Comparison of ENCODE assay signal across 9 cellular contexts in the genomic region with DNA sequence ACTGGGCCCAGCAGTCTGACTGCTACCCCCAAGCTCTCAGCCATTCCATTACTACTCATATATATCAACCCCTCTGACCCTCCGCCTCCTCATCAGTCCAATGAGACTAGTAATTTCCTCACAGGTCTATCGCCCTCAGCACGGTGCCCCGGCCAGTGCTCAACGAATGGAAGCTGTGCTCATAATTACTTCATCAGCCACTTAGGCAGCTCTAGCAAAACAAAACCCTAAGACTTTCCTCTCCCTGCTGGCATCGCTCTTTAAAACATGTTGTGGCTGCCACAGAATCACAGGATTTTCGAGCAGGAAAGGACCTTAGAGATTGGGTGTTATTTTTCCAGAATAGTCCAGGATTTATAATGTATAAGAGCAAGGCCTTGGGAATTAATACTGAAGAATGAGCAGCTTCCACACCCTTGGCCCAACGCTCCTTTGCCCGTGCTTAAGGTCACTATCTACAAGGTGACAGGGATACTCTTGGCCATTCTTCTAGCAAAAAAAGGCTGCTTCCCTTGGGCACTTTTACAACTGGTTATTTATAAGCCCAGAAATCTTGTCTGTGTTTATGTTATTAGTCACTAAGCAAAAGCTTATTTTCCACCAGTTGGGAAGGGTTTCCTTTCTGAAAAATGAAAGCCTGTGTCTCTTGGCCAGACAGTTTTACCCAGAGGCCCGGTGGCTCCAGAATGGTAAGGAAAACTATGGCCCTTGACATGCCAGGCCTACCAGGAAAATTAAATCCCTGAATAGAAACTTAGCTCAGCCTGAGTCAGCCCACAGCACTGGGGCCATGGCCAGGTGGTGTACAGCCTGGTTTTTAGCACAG. TPM values are rescaled to one million over a fixed set of nuclear protein-coding genes. Genes with fewer than 3 reads are reported as not detected.
DNase-seq lines count a peak whose midpoint lies in the region; ATAC-seq and TF ChIP-seq lines count a peak whose summit lies in the region.
"Had no signal": no experiment of that assay in that cellular context is flagged by ENCODE, and none has a peak within 500 bp of the region (broad histone marks: within the 10 kb centered on the region; RNA-seq: fewer than 3 reads in every experiment).

No MANE protein-coding gene starts in this region.

- CTCF ChIA-PET in Panc1 (lab: Charles Lee), result no interaction called here

- H3K36me3 ChIP-seq in Panc1 (ENCODE audit: control insufficient read depth, insufficient read depth, low read length) (no peaks in the 10 kb centered on the region), mesodermal cell (ENCODE audit: control insufficient read depth, insufficient read depth, low read length) (peaks cover 57% of the 10 kb centered on the region), upper lobe of right lung (no peaks in the 10 kb centered on the region)

- H3K27ac ChIP-seq in Panc1 (ENCODE audit: low read length) (peak overlapping the region; percentile 36), epithelial cell of prostate (peak overlapping the region; percentile 42), mesodermal cell (ENCODE audit: low read depth, low read length, severe bottlenecking) (peak overlapping the region; percentile 7), upper lobe of right lung (peak overlapping the region; percentile 68)

- in situ Hi-C loops in Panc1 (cut with HindIII; ENCODE audit: low pct_unique_long_range_greater_than_20kb, low sequenced_read_pairs), result no loop called here

- H3K4me1 ChIP-seq in Panc1 (ENCODE audit: control insufficient read depth, insufficient read depth, low read length) (peaks cover 26% of the 10 kb centered on the region), mesodermal cell (ENCODE audit: control insufficient read depth, insufficient read depth, low read length, poor library complexity, severe bottlenecking) (peaks cover 17% of the 10 kb centered on the region), upper lobe of right lung (peaks cover 29% of the 10 kb centered on the region)

- POLR2A ChIA-PET in Panc1 (lab: Charles Lee), result interaction anchor here (0.8 to 1.0 kb wide), 2 partner anchors 24 to 60 kb away, joined by 3 read pairs; no protein-coding TSS in a partner anchor

- BruUV-seq in Panc1 (replicated peaks; lab: Mats Ljungman, UMichigan), result no TSS peak

- intact Hi-C loops in Panc1 (cut with micrococcal nuclease; ENCODE audit: unreplicated experiment) (no loop called here), upper lobe of right lung (cut with DNase I) (no loop called here)

- TF ChIP-seq CTCF in Panc1 (IDR thresholded peaks at IDR 0.05) (no peak), upper lobe of right lung (IDR thresholded peaks at IDR 0.05) (no peak)

- H3K27me3 ChIP-seq in Panc1 (ENCODE audit: control insufficient read depth, insufficient read depth, low read length) (no peaks in the 10 kb centered on the region), upper lobe of right lung (no peaks in the 10 kb centered on the region)

- H3K4me3 ChIP-seq in Panc1 (ENCODE audit: low read depth in 2 of 2, low read length in 2 of 2) (no peak overlapping the region), mesodermal cell (ENCODE audit: extremely low read depth, insufficient read depth, low read length, poor library complexity, severe bottlenecking) (no peak overlapping the region), upper lobe of right lung (no peak overlapping the region)

- DNase-seq in Panc1 (ENCODE audit: low read depth, low spot score), result no peak
- no peak for DNase-seq in epithelial cell of prostate (ENCODE audit: low read depth, low spot score)
- no peak for DNase-seq in upper lobe of right lung
- DNase-seq in NCI-H2196 treated with DMSO at 0.1 percent for 48 hours (lab: John Stamatoyannopoulos, UW; ENCODE audit: unreplicated experiment), result no peak
- DNase-seq in activated naive CD4-positive, alpha-beta T cell treated with Interleukin-2 at 50 U/mL for 16 hours, result no peak
- DNase-seq in stimulated activated naive CD4-positive, alpha-beta T cell (lab: John Stamatoyannopoulos, UW), result no peak
- DNase-seq: activated CD4-positive, alpha-beta T cell treated with anti-CD3 and anti-CD28 coated beads for 4 hours had no signal

- ATAC-seq in Panc1 (peak; percentile 13; the same call in 1 of the 2 replicates), upper lobe of right lung (no peak), GM19328 (IDR thresholded peaks at IDR 0.05; ENCODE audit: unreplicated experiment) (no peak)

- 82 to 97% methylated on average over 8 to 9 of the region's 10 CpGs for WGBS in mesodermal cell (ENCODE audit: insufficient coverage in 2 of 2), 2 experiments

- H3K9me3 ChIP-seq in Panc1 (ENCODE audit: control insufficient read depth, insufficient read depth, low read depth, low read length), result no peaks in the 10 kb centered on the region
- no peaks in the 10 kb centered on the region for H3K9me3 ChIP-seq in mesodermal cell (ENCODE audit: control insufficient read depth, low read length)
- no peaks in the 10 kb centered on the region for H3K9me3 ChIP-seq in upper lobe of right lung

RNA-seq across cellular contexts. Expression of gene NUAK1, which starts 48.0 kb away (rescaled TPM):
- 50.3 TPM for total RNA-seq in Panc1 (2021; ENCODE audit: unreplicated experiment)
- 33.2 TPM for polyA plus RNA-seq in Panc1 (2012; ENCODE audit: insufficient read length)
- 22.5 TPM for polyA plus RNA-seq in mesodermal cell (2013, experiment 1 of 2)
- polyA plus RNA-seq in mesodermal cell (2013, experiment 2 of 2), result 20.5 TPM
- 40.8 TPM for total RNA-seq in upper lobe of right lung

Comparison
In these comparisons a context has a peak if more than half of its experiments do, and no peak if none do; other contexts are left out.
1. H3K27ac ChIP-seq: peak in every context shown above with its lines; median percentile 68 in upper lobe of right lung; 42 in epithelial cell of prostate; 36 in Panc1; 7 in mesodermal cell.